In the genomic region with DNA sequence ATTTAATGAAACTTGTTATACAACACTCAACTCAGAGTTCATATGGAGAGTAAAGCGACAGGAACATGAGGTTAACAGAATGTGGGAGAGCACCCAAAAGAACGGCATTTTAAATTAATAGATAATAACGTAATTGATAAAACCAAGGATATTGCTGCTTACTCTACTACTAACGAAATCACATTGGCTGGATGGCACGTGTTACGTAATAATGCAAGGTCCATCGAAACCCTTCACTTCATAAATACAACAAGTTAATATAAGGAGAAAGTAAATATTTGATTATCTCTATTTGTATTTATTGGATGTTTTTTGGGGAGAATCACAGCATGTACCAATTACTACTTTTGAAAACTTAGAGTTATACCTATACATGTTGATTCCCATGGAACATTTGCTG, we compare ENCODE assay signal across 12 cellular contexts. TPM values are rescaled to one million over a fixed set of nuclear protein-coding genes. Genes with fewer than 3 reads are reported as not detected.
DNase-seq lines count a peak whose midpoint lies in the region; ATAC-seq, FAIRE-seq and TF ChIP-seq lines count a peak whose summit lies in the region.
"Had no signal": no experiment of that assay in that cellular context is flagged by ENCODE, and none has a peak within 500 bp of the region (broad histone marks: within the 10 kb centered on the region; RNA-seq: fewer than 3 reads in every experiment).

No MANE protein-coding gene starts in this region.

- peaks cover 11% of the 10 kb centered on the region for H3K4me1 Mint-ChIP-seq in activated CD4-positive, alpha-beta memory T cell treated with anti-CD3 and anti-CD28 coated beads for 36 hours (ENCODE audit: low read depth)

- no peak overlapping the region for H3K27ac Mint-ChIP-seq in activated CD4-positive, alpha-beta memory T cell treated with anti-CD3 and anti-CD28 coated beads for 36 hours
- H3K27ac Mint-ChIP-seq: activated B cell treated with CpG ODN at 0.5 μM for 24 hours; activated naive CD8-positive, alpha-beta T cell treated with anti-CD3 and anti-CD28 coated beads, Interleukin-2, amount 10 ng/mL, durations not matched to agents 7 days and 5 days had no signal

- H3K36me3 ChIP-seq in HepG2 (replicated peaks in 1 of 2; ENCODE audit: control insufficient read depth in 1 of 2, insufficient read depth in 2 of 2, low read length in 2 of 2) (no peaks in the 10 kb centered on the region), right lobe of liver (no peaks in the 10 kb centered on the region), hepatocyte (replicated peaks; ENCODE audit: insufficient read depth, low read depth) (no peaks in the 10 kb centered on the region), parathyroid adenoma (ENCODE audit: control insufficient read depth, insufficient read depth, low read length) (no peaks in the 10 kb centered on the region)

- TF ChIP-seq CTCF in HepG2 (CRISPR knock-in tag; IDR thresholded peaks at IDR 0.05) (no peak), right lobe of liver (IDR thresholded peaks at IDR 0.05) (no peak), hepatocyte (IDR thresholded peaks at IDR 0.05; ENCODE audit: poor library complexity) (no peak), parathyroid adenoma (IDR thresholded peaks at IDR 0.05) (no peak)

- ATAC-seq in HepG2 (no peak), right lobe of liver (no peak), HG03097 (IDR thresholded peaks at IDR 0.05; ENCODE audit: low FRiP score, unreplicated experiment) (no peak)

- H3K9me3 Mint-ChIP-seq in activated CD4-positive, alpha-beta memory T cell treated with anti-CD3 and anti-CD28 coated beads for 36 hours, result no peaks in the 10 kb centered on the region
- H3K9me3 Mint-ChIP-seq: activated B cell treated with CpG ODN at 0.5 μM for 24 hours; activated naive CD8-positive, alpha-beta T cell treated with anti-CD3 and anti-CD28 coated beads, Interleukin-2, amount 10 ng/mL, durations not matched to agents 7 days and 5 days had no signal

- DNase-seq in HepG2 (ENCODE audit: low spot score) (no peak), right lobe of liver (no peak), hepatocyte (ENCODE audit: low spot score) (no peak), retina (no peak), dermis blood vessel endothelial cell (no peak)
- no peak for DNase-seq in activated CD4-positive, alpha-beta memory T cell treated with anti-CD3 and anti-CD28 coated beads for 36 hours
- DNase-seq: activated B cell treated with CpG ODN at 0.5 μM for 24 hours; activated naive CD8-positive, alpha-beta T cell treated with anti-CD3 and anti-CD28 coated beads, Interleukin-2, amount 10 ng/mL, durations not matched to agents 7 days and 5 days; DMS79; NCI-H1092 had no signal

- TF ChIP-seq POLR2A in HepG2 (IDR thresholded peaks at IDR 0.05; ENCODE audit: insufficient read depth in 1 of 2, low read depth in 2 of 2, low read length in 2 of 2) (no peak), right lobe of liver (IDR thresholded peaks at IDR 0.05) (no peak)

- H3K9me2 ChIP-seq in hepatocyte (replicated peaks; ENCODE audit: insufficient read depth), result no peaks in the 10 kb centered on the region

- in situ Hi-C loops in HepG2 (cut with HindIII; ENCODE audit: extremely low pct_ligation_motif_present, low pct_unique_long_range_greater_than_20kb), result no loop called here

- peaks cover 33% of the 10 kb centered on the region for H3K27me3 Mint-ChIP-seq in activated CD4-positive, alpha-beta memory T cell treated with anti-CD3 and anti-CD28 coated beads for 36 hours

- H3K9ac ChIP-seq in HepG2 (ENCODE audit: insufficient read depth, low read depth, low read length) (no peak overlapping the region), parathyroid adenoma (no peak overlapping the region)

- H4K20me1 ChIP-seq in HepG2 (ENCODE audit: insufficient read depth, low read length) (no peaks in the 10 kb centered on the region), hepatocyte (ENCODE audit: insufficient read depth, poor library complexity, severe bottlenecking) (no peaks in the 10 kb centered on the region)

- H3K27ac ChIP-seq in HepG2 (ENCODE audit: extremely low read length, insufficient read depth, low read length) (no peak overlapping the region), right lobe of liver (no peak overlapping the region), hepatocyte (no peak overlapping the region), parathyroid adenoma (no peak overlapping the region)

- CTCF ChIA-PET in HepG2 (lab: Yijun Ruan, JAX; ENCODE audit: low intra/inter-chr PET ratio, low total read pairs), result no interaction called here
- CTCF ChIA-PET in activated CD4-positive, alpha-beta memory T cell treated with anti-CD3 and anti-CD28 coated beads for 36 hours (lab: Charles Lee), result no interaction called here

- peaks cover 3 to 30% of the 10 kb centered on the region in 2 experiments; a peak in 3 of 5 replicates for H3K27me3 ChIP-seq in HepG2 (ENCODE audit: control insufficient read depth in 1 of 2, insufficient read depth in 2 of 2, low read length in 2 of 2)
- H3K27me3 ChIP-seq in right lobe of liver, result peaks cover 3 to 11% of the 10 kb centered on the region in 2 donors
- peaks cover 29% of the 10 kb centered on the region for H3K27me3 ChIP-seq in hepatocyte
- no peaks in the 10 kb centered on the region for H3K27me3 ChIP-seq in parathyroid adenoma (ENCODE audit: control insufficient read depth, insufficient read depth, low read length)

- no peak for TF ChIP-seq EP300 in HepG2 (IDR thresholded peaks at IDR 0.05; ENCODE audit: low read depth in 2 of 2, low read length in 2 of 2)
- no peak for TF ChIP-seq EP300 in HepG2 (CRISPR knock-in tag; IDR thresholded peaks at IDR 0.05; ENCODE audit: borderline replicate concordance)

- H3K9me3 ChIP-seq in HepG2 (ENCODE audit: low read length) (no peaks in the 10 kb centered on the region), right lobe of liver (no peaks in the 10 kb centered on the region), hepatocyte (ENCODE audit: low read depth) (no peaks in the 10 kb centered on the region), parathyroid adenoma (ENCODE audit: control insufficient read depth, low read length) (no peaks in the 10 kb centered on the region)

- H3K4me3 Mint-ChIP-seq in activated CD4-positive, alpha-beta memory T cell treated with anti-CD3 and anti-CD28 coated beads for 36 hours, result no peak overlapping the region
- H3K4me3 Mint-ChIP-seq: activated naive CD8-positive, alpha-beta T cell treated with anti-CD3 and anti-CD28 coated beads, Interleukin-2, amount 10 ng/mL, durations not matched to agents 7 days and 5 days had no signal

- H2AFZ ChIP-seq in HepG2 (ENCODE audit: low read length) (no peak overlapping the region), hepatocyte (no peak overlapping the region), parathyroid adenoma (no peak overlapping the region)

- H3K4me2 ChIP-seq in HepG2 (ENCODE audit: low read depth, low read length) (no peak overlapping the region), hepatocyte (peak overlapping the region; percentile 87), parathyroid adenoma (ENCODE audit: low read length) (peak overlapping the region; percentile 85)

- H3K79me2 ChIP-seq in HepG2 (ENCODE audit: insufficient read depth, low read length) (no peaks in the 10 kb centered on the region), hepatocyte (no peaks in the 10 kb centered on the region), parathyroid adenoma (no peaks in the 10 kb centered on the region)

- no peak overlapping the region for H3K4me3 ChIP-seq in HepG2 (replicated peaks in 1 of 3; ENCODE audit: insufficient read depth in 1 of 3, low read depth in 2 of 3, low read length in 3 of 3)
- H3K4me3 ChIP-seq in right lobe of liver, result no peak overlapping the region
- H3K4me3 ChIP-seq in hepatocyte, result no peak overlapping the region
- H3K4me3 ChIP-seq in parathyroid adenoma (ENCODE audit: low read depth, low read length), result peak overlapping the region; percentile 83

- 19% methylated on average over 7 of the region's 7 CpGs for WGBS in HepG2 (ENCODE audit: low lambda C conversion rate)
- WGBS in right lobe of liver (ENCODE audit: insufficient coverage, low coverage, low lambda C conversion rate, missing lambda C conversion rate), result 30% methylated on average over 7 of the region's 7 CpGs
- 81% methylated on average over 7 of the region's 7 CpGs for WGBS in hepatocyte (ENCODE audit: low lambda C conversion rate, missing lambda C conversion rate)

- TF ChIP-seq RAD21 in HepG2 (CRISPR knock-in tag; IDR thresholded peaks at IDR 0.05), result no peak

- POLR2A ChIA-PET in HepG2 (lab: Yijun Ruan, JAX), result no interaction called here
- POLR2A ChIA-PET in activated CD4-positive, alpha-beta memory T cell treated with anti-CD3 and anti-CD28 coated beads for 36 hours (lab: Charles Lee), result no interaction called here

- H3K4me1 ChIP-seq in HepG2 (ENCODE audit: insufficient read depth, low read length) (peaks cover 9% of the 10 kb centered on the region; the same call in 1 of the 2 replicates), right lobe of liver (peaks cover 0 to 7% (median 2%) of the 10 kb centered on the region in 4 donors), hepatocyte (ENCODE audit: insufficient read depth) (no peaks in the 10 kb centered on the region), parathyroid adenoma (no peaks in the 10 kb centered on the region)

- intact Hi-C loops in HepG2 (cut with micrococcal nuclease; ENCODE audit: unreplicated experiment) (loop anchor here (5.0 kb wide), 1 partner anchor 64 kb away; no protein-coding TSS in a partner anchor), right lobe of liver (cut with DNase I) (no loop called here)
- intact Hi-C loops in activated CD4-positive, alpha-beta memory T cell treated with anti-CD3 and anti-CD28 coated beads for 36 hours (cut with micrococcal nuclease), result no loop called here

- BruUV-seq in HepG2 (replicated peaks; lab: Mats Ljungman, UMichigan), result no TSS peak

- H3K36me3 Mint-ChIP-seq in activated CD4-positive, alpha-beta memory T cell treated with anti-CD3 and anti-CD28 coated beads for 36 hours, result no peaks in the 10 kb centered on the region
- H3K36me3 Mint-ChIP-seq: activated naive CD8-positive, alpha-beta T cell treated with anti-CD3 and anti-CD28 coated beads, Interleukin-2, amount 10 ng/mL, durations not matched to agents 7 days and 5 days had no signal

- FAIRE-seq in HepG2 (lab: Jason Lieb, UNC), result no peak

RNA-seq across cellular contexts. Expression of a gene that starts 1.5 kb away (rescaled TPM):
- not detected in 2 replicates for total RNA-seq in HepG2 (2016; rRNA removed; fragmentation: Illumina TruSeq; extraction: Trizol)
- total RNA-seq in HepG2 (2016; cell fraction: cytosol; rRNA removed; fragmentation: Illumina TruSeq; extraction: Trizol; ENCODE audit: low read depth), result not detected in 2 replicates
- total RNA-seq in HepG2 (2016; cell fraction: insoluble cytoplasmic fraction; rRNA removed; fragmentation: Illumina TruSeq; extraction: Trizol), result not detected in 2 replicates
- not detected in 2 replicates for total RNA-seq in HepG2 (2016; cell fraction: membrane; rRNA removed; fragmentation: Illumina TruSeq; extraction: Trizol)
- not detected in 2 replicates for total RNA-seq in HepG2 (2016; cell fraction: nucleus; rRNA removed; fragmentation: Illumina TruSeq; extraction: Trizol)
- 0.01 TPM in 1 of 2 replicates, not detected in the other for polyA plus RNA-seq in HepG2 (2011; rRNA removed)
- not detected in 2 replicates for polyA plus RNA-seq in HepG2 (2011; cell fraction: cytosol; rRNA removed)
- not detected in 2 replicates for polyA plus RNA-seq in HepG2 (2011; cell fraction: nucleus; rRNA removed)
- not detected in 2 replicates for polyA plus RNA-seq in HepG2 (2012)
- not detected in 2 replicates for polyA plus RNA-seq in HepG2 (2016; cell fraction: cytosol; fragmentation: Illumina TruSeq; extraction: Trizol; ENCODE audit: low read depth)
- not detected in 2 replicates for polyA plus RNA-seq in HepG2 (2016; cell fraction: insoluble cytoplasmic fraction; fragmentation: Illumina TruSeq; extraction: Trizol; ENCODE audit: low read depth)
- polyA plus RNA-seq in HepG2 (2016; cell fraction: membrane; fragmentation: Illumina TruSeq; extraction: Trizol; ENCODE audit: low read depth), result not detected in 2 replicates
- polyA plus RNA-seq in HepG2 (2016; cell fraction: nucleus; fragmentation: Illumina TruSeq; extraction: Trizol; ENCODE audit: insufficient read depth, low read depth), result not detected in 2 replicates
- not detected in 2 replicates for polyA minus RNA-seq in HepG2 (2011; rRNA and poly(A)+ RNA removed; ENCODE audit: low replicate concordance)
- not detected in 2 replicates for polyA minus RNA-seq in HepG2 (2011; cell fraction: cytosol; rRNA and poly(A)+ RNA removed)
- not detected in 2 replicates for polyA minus RNA-seq in HepG2 (2011; cell fraction: nucleus; rRNA and poly(A)+ RNA removed)
- 1 to 10 TPM; 1.1 to 2.0 (median 1.3) TPM for total RNA-seq in right lobe of liver
- total RNA-seq in hepatocyte, result 8.1 and 12.3 TPM in 2 replicates
- 4.0 and 5.0 TPM in 2 replicates for polyA plus RNA-seq in hepatocyte
- total RNA-seq in dermis blood vessel endothelial cell, result 1.3 and 4.1 TPM in 2 replicates
- total RNA-seq in activated CD4-positive, alpha-beta memory T cell treated with anti-CD3 and anti-CD28 coated beads for 36 hours, result not detected
- total RNA-seq: activated B cell treated with CpG ODN at 0.5 μM for 24 hours; activated naive CD8-positive, alpha-beta T cell treated with anti-CD3 and anti-CD28 coated beads, Interleukin-2, amount 10 ng/mL, durations not matched to agents 7 days and 5 days had no signal
